21 cellular contexts compared by ENCODE assay signal in genomic region chr18:58158008-58158407, GRCh38.
"Had no signal": no experiment of that assay in that cellular context is flagged by ENCODE, and none has a peak within 500 bp of the region (broad histone marks: within the 10 kb centered on the region; RNA-seq: fewer than 3 reads in every experiment).

No MANE protein-coding gene starts in this region.

- H3K36me3 ChIP-seq: adrenal gland, heart right ventricle, left ventricle myocardium inferior, spleen, suprapubic skin had no signal

- H3K36me3 Mint-ChIP-seq: activated naive CD4-positive, alpha-beta T cell treated with anti-CD3 and anti-CD28 coated beads, Interleukin-2, amount 10 ng/mL, durations not matched to agents 7 days and 5 days had no signal

- DNase-seq: activated CD4-positive, alpha-beta T cell treated with anti-CD3 and anti-CD28 coated beads, Interleukin-2, amount 50 U/mL, for 4 hours; activated CD8-positive, alpha-beta memory T cell treated with anti-CD3 and anti-CD28 coated beads, Interleukin-2, amount 50 U/mL, for 48 hours; activated naive CD4-positive, alpha-beta T cell treated with anti-CD3 and anti-CD28 coated beads, Interleukin-2, amount 10 ng/mL, durations not matched to agents 7 days and 5 days; body of pancreas; cerebellar nuclear complex; dermis blood vessel endothelial cell; endodermal cell; heart right ventricle; kidney; left ventricle myocardium inferior; occipital lobe; psoas muscle; spleen; stimulated activated CD4-positive, alpha-beta T cell treated with anti-CD3 and anti-CD28 coated beads, Interleukin-1b, Interleukin-23, amount 100 ng/mL, for 48 hours; stimulated activated naive CD4-positive, alpha-beta T cell had no signal

- H3K4me3 Mint-ChIP-seq: activated naive CD4-positive, alpha-beta T cell treated with anti-CD3 and anti-CD28 coated beads, Interleukin-2, amount 10 ng/mL, durations not matched to agents 7 days and 5 days; endodermal cell; memory B cell; nephron had no signal

- H3K27ac Mint-ChIP-seq: activated naive CD4-positive, alpha-beta T cell treated with anti-CD3 and anti-CD28 coated beads, Interleukin-2, amount 10 ng/mL, durations not matched to agents 7 days and 5 days; endodermal cell; memory B cell had no signal

- ATAC-seq: activated CD4-positive, CD25-positive, alpha-beta regulatory T cell treated with anti-CD3 and anti-CD28 coated beads, Interleukin-2, amount 50 U/mL, for 24 hours; body of pancreas; heart right ventricle; psoas muscle; sciatic nerve had no signal

- H3K4me1 Mint-ChIP-seq: activated naive CD4-positive, alpha-beta T cell treated with anti-CD3 and anti-CD28 coated beads, Interleukin-2, amount 10 ng/mL, durations not matched to agents 7 days and 5 days had no signal

- H3K9me3 ChIP-seq: adrenal gland, body of pancreas, heart right ventricle, left ventricle myocardium inferior, psoas muscle, spleen, suprapubic skin had no signal

- H3K9me3 Mint-ChIP-seq: activated naive CD4-positive, alpha-beta T cell treated with anti-CD3 and anti-CD28 coated beads, Interleukin-2, amount 10 ng/mL, durations not matched to agents 7 days and 5 days; endodermal cell; memory B cell; nephron had no signal

- H3K4me1 ChIP-seq: heart right ventricle, left ventricle myocardium inferior, spleen, suprapubic skin had no signal

- H3K27me3 Mint-ChIP-seq: memory B cell had no signal

- H3K4me3 ChIP-seq: adrenal gland, body of pancreas, heart right ventricle, left ventricle myocardium inferior, psoas muscle, spleen, suprapubic skin had no signal

- H3K27ac ChIP-seq: adrenal gland, body of pancreas, heart right ventricle, left ventricle myocardium inferior, psoas muscle, spleen, suprapubic skin had no signal

- H3K27me3 ChIP-seq: adrenal gland, body of pancreas, heart right ventricle, spleen, suprapubic skin had no signal
